14 cellular contexts compared by ENCODE assay signal in the genomic region with DNA sequence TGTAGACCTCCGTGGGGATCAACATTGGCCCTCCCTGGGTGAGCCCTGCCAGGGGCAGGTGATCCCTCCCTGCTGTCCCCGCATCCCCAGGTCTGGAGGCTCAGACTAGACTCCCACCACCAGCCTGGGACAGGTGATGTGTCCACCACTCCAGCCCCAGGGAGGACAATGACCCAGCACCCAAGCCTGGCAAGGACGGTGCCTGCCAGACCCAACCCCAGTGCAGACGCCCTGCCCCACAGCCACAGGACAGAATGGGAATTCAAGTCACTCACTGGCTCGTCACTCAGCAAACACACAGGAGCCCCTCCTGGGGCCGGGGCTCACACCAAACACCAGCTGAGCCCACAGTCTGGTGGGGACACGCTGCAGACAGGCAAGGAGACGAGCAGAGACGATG.
DNase-seq lines count a peak whose midpoint lies in the region; ATAC-seq, FAIRE-seq and TF ChIP-seq lines count a peak whose summit lies in the region.
"Had no signal": no experiment of that assay in that cellular context is flagged by ENCODE, and none has a peak within 500 bp of the region (broad histone marks: within the 10 kb centered on the region; RNA-seq: fewer than 3 reads in every experiment).

No MANE protein-coding gene starts in this region.

- H3K9ac ChIP-seq in BLaER1, result no peak overlapping the region

- TF ChIP-seq CTCF in bronchial epithelial cell (IDR thresholded peaks at IDR 0.05; ENCODE audit: insufficient read depth, low read length, severe bottlenecking) (no peak), spleen (IDR thresholded peaks at IDR 0.05 in 8 of 11, conservative IDR thresholded peaks at IDR 0.05 in 3 of 11) (no peak)

- no peaks in the 10 kb centered on the region for H3K4me1 Mint-ChIP-seq in T-helper 1 cell treated with Interleukin-12 subunit alpha and Interleukin-12 subunit beta and Interleukin-4 antibody, amounts not matched to agents 30 μg/mL and 1 μg/mL, for 36 hours (ENCODE audit: low read depth)

- peak overlapping the region; percentile 29 for H3K27ac Mint-ChIP-seq in T-helper 1 cell treated with Interleukin-12 subunit alpha and Interleukin-12 subunit beta and Interleukin-4 antibody, amounts not matched to agents 30 μg/mL and 1 μg/mL, for 36 hours
- H3K27ac Mint-ChIP-seq: GM23338, H9 had no signal

- WGBS in spleen, 5 donors, result 86 to 94% (median 87%) methylated on average over 5 to 9 of the region's 9 CpGs

- DNase-seq in T-helper 1 cell (no peak), bronchial epithelial cell (ENCODE audit: low read depth) (no peak), spleen (peak; percentile 72), HPDE6-E6E7 (ENCODE audit: extremely low spot score) (no peak)
- DNase-seq: Calu3; CD4-positive, CD25-positive, alpha-beta regulatory T cell; DMS 273 treated with DMSO at 0.1 percent for 48 hours; H9 had no signal

- no peak overlapping the region for H3K27ac ChIP-seq in BLaER1
- no peak overlapping the region for H3K27ac ChIP-seq in spleen
- H3K27ac ChIP-seq: 22Rv1 had no signal

- no peak overlapping the region for H3K4me3 ChIP-seq in BLaER1
- no peak overlapping the region for H3K4me3 ChIP-seq in bronchial epithelial cell (ENCODE audit: low read depth, low read length)
- H3K4me3 ChIP-seq in spleen, result no peak overlapping the region
- H3K4me3 ChIP-seq: GM23338 had no signal

- no peak overlapping the region for H3K4me3 Mint-ChIP-seq in T-helper 1 cell treated with Interleukin-12 subunit alpha and Interleukin-12 subunit beta and Interleukin-4 antibody, amounts not matched to agents 30 μg/mL and 1 μg/mL, for 36 hours
- H3K4me3 Mint-ChIP-seq: CD4-positive, CD25-positive, alpha-beta regulatory T cell; GM23338; H9 had no signal

- H4K20me1 ChIP-seq in BLaER1, result peaks cover 12% of the 10 kb centered on the region; the same call in 1 of the 2 replicates

- H3K9me3 Mint-ChIP-seq in T-helper 1 cell treated with Interleukin-12 subunit alpha and Interleukin-12 subunit beta and Interleukin-4 antibody, amounts not matched to agents 30 μg/mL and 1 μg/mL, for 36 hours, result no peaks in the 10 kb centered on the region
- H3K9me3 Mint-ChIP-seq: CD4-positive, CD25-positive, alpha-beta regulatory T cell; GM23338; H9 had no signal

- no peak for ATAC-seq in HG03280 (IDR thresholded peaks at IDR 0.05; ENCODE audit: unreplicated experiment)
- ATAC-seq: GM23338 had no signal

- no peaks in the 10 kb centered on the region for H3K36me3 ChIP-seq in BLaER1
- H3K36me3 ChIP-seq in bronchial epithelial cell (ENCODE audit: control insufficient read depth, insufficient read depth, low read length), result peaks cover 1% of the 10 kb centered on the region
- peaks cover 0 to 25% (median 0%) of the 10 kb centered on the region in 6 donors for H3K36me3 ChIP-seq in spleen

- peaks cover 63% of the 10 kb centered on the region for H3K4me1 ChIP-seq in BLaER1
- H3K4me1 ChIP-seq in spleen, result peaks cover 0 to 34% (median 9%) of the 10 kb centered on the region in 6 donors

- TF ChIP-seq POLR2A in spleen (IDR thresholded peaks at IDR 0.05), result no peak

- H3K27me3 Mint-ChIP-seq in T-helper 1 cell treated with Interleukin-12 subunit alpha and Interleukin-12 subunit beta and Interleukin-4 antibody, amounts not matched to agents 30 μg/mL and 1 μg/mL, for 36 hours (ENCODE audit: low read depth), result no peaks in the 10 kb centered on the region
- H3K27me3 Mint-ChIP-seq: CD4-positive, CD25-positive, alpha-beta regulatory T cell had no signal

- peak; percentile 32 for FAIRE-seq in bronchial epithelial cell (lab: Jason Lieb, UNC)
- FAIRE-seq: GM18507 had no signal

- H3K27me3 ChIP-seq in BLaER1 (no peaks in the 10 kb centered on the region), bronchial epithelial cell (ENCODE audit: control insufficient read depth, insufficient read depth, low read length) (no peaks in the 10 kb centered on the region), spleen (replicated peaks in 1 of 7) (peaks cover 0 to 5% (median 0%) of the 10 kb centered on the region in 7 donors)

- intact Hi-C loops in spleen (cut with DNase I; ENCODE audit: low total_unique reads), result no loop called here

- no peaks in the 10 kb centered on the region for H3K36me3 Mint-ChIP-seq in T-helper 1 cell treated with Interleukin-12 subunit alpha and Interleukin-12 subunit beta and Interleukin-4 antibody, amounts not matched to agents 30 μg/mL and 1 μg/mL, for 36 hours (ENCODE audit: low read depth)

- peak overlapping the region; percentile 34; the same call in 1 of the 2 replicates for H3K4me2 ChIP-seq in BLaER1
- H3K4me2 ChIP-seq: GM23338 had no signal

- H3K9me3 ChIP-seq in BLaER1, result no peaks in the 10 kb centered on the region
- H3K9me3 ChIP-seq in spleen, result no peaks in the 10 kb centered on the region
